Comparison of ENCODE assay signal across 1 cellular context in the genomic region with DNA sequence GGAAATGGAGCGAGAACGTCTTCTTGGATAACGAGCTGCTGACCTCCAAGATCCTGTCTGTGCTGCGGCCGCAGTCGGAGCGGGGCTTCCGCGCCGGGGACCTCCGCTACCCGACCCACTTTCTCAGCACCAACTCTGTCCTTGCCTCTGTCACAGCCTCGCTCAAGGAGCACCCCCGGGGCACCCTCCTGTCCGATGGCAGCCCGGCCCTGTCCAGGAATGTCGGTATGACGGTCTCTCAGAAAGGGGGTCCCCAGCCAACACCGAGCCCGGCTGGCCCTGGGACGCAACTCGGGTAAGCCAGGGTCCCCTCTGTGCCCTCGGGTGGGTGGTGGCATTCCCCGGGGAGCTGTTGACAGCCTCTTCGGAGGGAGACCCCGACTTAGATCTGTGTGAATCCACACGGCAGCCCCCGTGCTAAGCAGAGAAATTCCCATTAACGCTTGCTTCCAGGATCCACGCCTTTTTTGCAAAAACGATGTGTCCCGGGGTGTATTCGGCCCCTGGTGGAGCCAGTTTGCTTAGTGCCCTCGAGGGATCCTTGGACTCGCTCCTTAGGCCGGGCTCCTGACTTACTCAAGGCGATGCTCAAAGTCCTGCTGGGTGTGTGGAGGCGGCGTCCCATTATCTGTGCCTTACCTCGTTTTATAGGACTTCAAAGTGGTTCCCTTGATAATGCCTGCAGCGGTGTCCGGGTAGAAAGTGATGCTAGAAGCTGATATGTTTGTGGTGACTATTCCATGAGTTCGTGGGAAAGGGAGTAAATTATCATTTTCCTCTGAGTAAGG.
TF ChIP-seq lines count a peak whose summit lies in the region.

No MANE protein-coding gene starts in this region.

TF ChIP-seq in GM12891, 5 proteins besides CTCF, POLR2A, EP300 and RAD21:
- TF ChIP-seq TAF1 (IDR thresholded peaks at IDR 0.05; ENCODE audit: low read depth, low read length) (no peak), PAX5 (IDR thresholded peaks at IDR 0.05; ENCODE audit: insufficient read depth, low read length, severe bottlenecking) (no peak)
TF ChIP-seq in GM12891: peak in this region for 0.
